In genomic region chr7:142797799-142798377, GRCh38 we compare ENCODE assay signal across 11 cellular contexts. TPM values are rescaled to one million over a fixed set of nuclear protein-coding genes. Genes with fewer than 3 reads are reported as not detected.
DNase-seq lines count a peak whose midpoint lies in the region; TF ChIP-seq lines count a peak whose summit lies in the region.
"Had no signal": no experiment of that assay in that cellular context is flagged by ENCODE, and none has a peak within 500 bp of the region (broad histone marks: within the 10 kb centered on the region; RNA-seq: fewer than 3 reads in every experiment).

No MANE protein-coding gene starts in this region.

- intact Hi-C loops in activated CD4-positive, alpha-beta T cell treated with anti-CD3 and anti-CD28 coated beads, Interleukin-2, amount 10 ng/mL, durations not matched to agents 24 days and 14 days (cut with micrococcal nuclease), result loop anchor here (1.0 to 2.0 kb wide), 3 partner anchors 8 to 183 kb away; no protein-coding TSS in a partner anchor

- H3K9me3 Mint-ChIP-seq in activated CD4-positive, alpha-beta T cell treated with anti-CD3 and anti-CD28 coated beads, Interleukin-2, amount 10 ng/mL, durations not matched to agents 24 days and 14 days, result no peaks in the 10 kb centered on the region
- H3K9me3 Mint-ChIP-seq in activated naive CD8-positive, alpha-beta T cell treated with anti-CD3 and anti-CD28 coated beads for 36 hours, result peaks cover 1% of the 10 kb centered on the region

- no peaks in the 10 kb centered on the region for H3K27me3 Mint-ChIP-seq in activated CD4-positive, alpha-beta T cell treated with anti-CD3 and anti-CD28 coated beads, Interleukin-2, amount 10 ng/mL, durations not matched to agents 24 days and 14 days
- peaks cover 5% of the 10 kb centered on the region for H3K27me3 Mint-ChIP-seq in activated naive CD8-positive, alpha-beta T cell treated with anti-CD3 and anti-CD28 coated beads for 36 hours

- H3K4me1 ChIP-seq in liver (ENCODE audit: control insufficient read depth in 4 of 4, insufficient read depth in 4 of 4, low read length in 3 of 4) (peaks cover 11 to 15% (median 14%) of the 10 kb centered on the region in 4 donors), tibial nerve (peaks cover 0 to 23% (median 8%) of the 10 kb centered on the region in 4 donors)

- WGBS in liver, result 10% methylated on average over 13 of the region's 13 CpGs
- WGBS in tibial nerve, 2 donors, result 12 to 13% methylated on average over 13 of the region's 13 CpGs

- peak overlapping the region; percentile 100 for H3K4me3 Mint-ChIP-seq in activated CD4-positive, alpha-beta T cell treated with anti-CD3 and anti-CD28 coated beads, Interleukin-2, amount 10 ng/mL, durations not matched to agents 24 days and 14 days
- peak overlapping the region; percentile 90 for H3K4me3 Mint-ChIP-seq in activated naive CD8-positive, alpha-beta T cell treated with anti-CD3 and anti-CD28 coated beads for 36 hours

- TF ChIP-seq CTCF in liver (IDR thresholded peaks at IDR 0.05; ENCODE audit: low read depth, low read length, missing input control), result no peak
- no peak for TF ChIP-seq CTCF in tibial nerve (IDR thresholded peaks at IDR 0.05)

- no peak for TF ChIP-seq POLR2A in tibial nerve (IDR thresholded peaks at IDR 0.05)

- H3K4me3 ChIP-seq in liver (ENCODE audit: low read depth in 1 of 3, low read length in 3 of 3) (peak overlapping the region in 2 of 3 donors; percentile 42 to 44), tibial nerve (peak overlapping the region in 3 of 4 donors; percentile 30 to 60 (median 40))

- no peaks in the 10 kb centered on the region for H3K36me3 ChIP-seq in liver (ENCODE audit: control insufficient read depth in 4 of 4, insufficient read depth in 3 of 4, low read depth in 1 of 4, low read length in 3 of 4)
- no peaks in the 10 kb centered on the region for H3K36me3 ChIP-seq in tibial nerve

- peak overlapping the region; percentile 59 to 63 for H3K27ac ChIP-seq in liver (ENCODE audit: low read depth in 1 of 2, low read length in 2 of 2)
- H3K27ac ChIP-seq in tibial nerve, result peak overlapping the region in 2 of 4 donors; percentile 47 to 82

- H3K4me1 Mint-ChIP-seq in activated CD4-positive, alpha-beta T cell treated with anti-CD3 and anti-CD28 coated beads, Interleukin-2, amount 10 ng/mL, durations not matched to agents 24 days and 14 days, result peaks cover 70% of the 10 kb centered on the region
- peaks cover 63% of the 10 kb centered on the region for H3K4me1 Mint-ChIP-seq in activated naive CD8-positive, alpha-beta T cell treated with anti-CD3 and anti-CD28 coated beads for 36 hours

- peak overlapping the region in 1 of 2 donors; percentile 65 for H3K9ac ChIP-seq in liver (ENCODE audit: low read depth in 1 of 2, low read length in 2 of 2)

- no peak for TF ChIP-seq EP300 in tibial nerve (IDR thresholded peaks at IDR 0.05)

- H3K27me3 ChIP-seq in liver (ENCODE audit: control insufficient read depth in 4 of 4, insufficient read depth in 4 of 4, low read length in 3 of 4), result peaks cover 0 to 11% (median 4%) of the 10 kb centered on the region in 4 donors
- H3K27me3 ChIP-seq in tibial nerve, result peaks cover 0 to 63% of the 10 kb centered on the region in 2 donors

- TF ChIP-seq RAD21 in liver (IDR thresholded peaks at IDR 0.05), result no peak

- peaks cover 88% of the 10 kb centered on the region for H3K36me3 Mint-ChIP-seq in activated CD4-positive, alpha-beta T cell treated with anti-CD3 and anti-CD28 coated beads, Interleukin-2, amount 10 ng/mL, durations not matched to agents 24 days and 14 days (ENCODE audit: low read depth)
- peaks cover 82% of the 10 kb centered on the region for H3K36me3 Mint-ChIP-seq in activated naive CD8-positive, alpha-beta T cell treated with anti-CD3 and anti-CD28 coated beads for 36 hours

- no peaks in the 10 kb centered on the region for H3K9me3 ChIP-seq in liver (ENCODE audit: control insufficient read depth in 4 of 4, low read length in 3 of 4)
- H3K9me3 ChIP-seq in tibial nerve, result no peaks in the 10 kb centered on the region

- DNase-seq in activated CD4-positive, alpha-beta T cell treated with anti-CD3 and anti-CD28 coated beads, Interleukin-2, amount 10 ng/mL, durations not matched to agents 24 days and 14 days, result peak; percentile 76
- DNase-seq in activated CD4-positive, alpha-beta T cell treated with anti-CD3 and anti-CD28 coated beads, Interleukin-2, amount 50 U/mL, for 4 hours, result no peak
- no peak for DNase-seq in activated naive CD8-positive, alpha-beta T cell treated with anti-CD3 and anti-CD28 coated beads for 36 hours
- DNase-seq in tibial nerve (ENCODE audit: low spot score in 2 of 2) (no peak), NCI-H2171 (lab: John Stamatoyannopoulos, UW) (no peak), GF-D8 (lab: John Stamatoyannopoulos, UW) (no peak), mesenteric fat pad (ENCODE audit: low spot score) (no peak)

- peak overlapping the region; percentile 99 for H3K27ac Mint-ChIP-seq in activated CD4-positive, alpha-beta T cell treated with anti-CD3 and anti-CD28 coated beads, Interleukin-2, amount 10 ng/mL, durations not matched to agents 24 days and 14 days
- peak overlapping the region; percentile 99 for H3K27ac Mint-ChIP-seq in activated naive CD8-positive, alpha-beta T cell treated with anti-CD3 and anti-CD28 coated beads for 36 hours

TF ChIP-seq in liver, 16 proteins besides CTCF, POLR2A, EP300 and RAD21 (continues in another document):
- TF ChIP-seq HNF4A (conservative IDR thresholded peaks at IDR 0.05) (no peak), HNF4G (IDR thresholded peaks at IDR 0.05) (no peak), EGR1 (IDR thresholded peaks at IDR 0.05; ENCODE audit: low read depth in 2 of 2) (no peak), YY1 (IDR thresholded peaks at IDR 0.05) (no peak), ZBTB33 (IDR thresholded peaks at IDR 0.05) (no peak), RXRA (IDR thresholded peaks at IDR 0.05) (no peak), MAX (IDR thresholded peaks at IDR 0.05) (no peak), GABPA (IDR thresholded peaks at IDR 0.05 in 1 of 2, conservative IDR thresholded peaks at IDR 0.05 in 1 of 2) (no peak), REST (IDR thresholded peaks at IDR 0.05) (no peak), JUND (IDR thresholded peaks at IDR 0.05) (no peak)

RNA-seq across cellular contexts. Expression of gene PRSS2, which starts 27.1 kb away (rescaled TPM):
- not detected in 2 replicates for total RNA-seq in activated CD4-positive, alpha-beta T cell treated with anti-CD3 and anti-CD28 coated beads, Interleukin-2, amount 10 ng/mL, durations not matched to agents 24 days and 14 days
- total RNA-seq in activated naive CD8-positive, alpha-beta T cell treated with anti-CD3 and anti-CD28 coated beads for 36 hours, result not detected
- total RNA-seq in liver, result not detected
- under 1 TPM in 1 of 2 donors, not detected in 1; 0.21 TPM for polyA plus RNA-seq in liver
- total RNA-seq in tibial nerve, result 10 to 100 TPM in 2 of 4 donors, 1 to 10 TPM in 2; 2.5 to 78.0 (median 12.0) TPM
- total RNA-seq in mesenteric fat pad, result 9.3 TPM
- total RNA-seq: epithelial cell of proximal tubule, M059J, temporal lobe had no signal

RNA-seq across cellular contexts. Expression of gene PRSS1, which starts 48.6 kb away (rescaled TPM):
- not detected in 2 replicates for total RNA-seq in activated CD4-positive, alpha-beta T cell treated with anti-CD3 and anti-CD28 coated beads, Interleukin-2, amount 10 ng/mL, durations not matched to agents 24 days and 14 days
- not detected for total RNA-seq in activated naive CD8-positive, alpha-beta T cell treated with anti-CD3 and anti-CD28 coated beads for 36 hours
- total RNA-seq in liver (not detected), tibial nerve (10 to 100 TPM in 1 of 4 donors, 1 to 10 TPM in 3; 1.7 to 51.3 (median 4.8) TPM), mesenteric fat pad (5.0 TPM)
- polyA plus RNA-seq in liver, result not detected
- total RNA-seq: epithelial cell of proximal tubule, M059J, temporal lobe had no signal

RNA-seq across cellular contexts. Expression of gene EPHB6, which starts 57.0 kb away (rescaled TPM):
- 5.9 and 7.3 TPM in 2 replicates for total RNA-seq in activated CD4-positive, alpha-beta T cell treated with anti-CD3 and anti-CD28 coated beads, Interleukin-2, amount 10 ng/mL, durations not matched to agents 24 days and 14 days
- 10 to 100 TPM in 1 of 2 experiments, 1 to 10 TPM in 1; 9.0 to 10.0 TPM for total RNA-seq in activated naive CD8-positive, alpha-beta T cell treated with anti-CD3 and anti-CD28 coated beads for 36 hours
- total RNA-seq in liver, result 1 to 10 TPM; 1.2 to 2.1 TPM
- polyA plus RNA-seq in liver, result 1 to 10 TPM; 1.9 to 4.3 TPM
- 10 to 100 TPM in 3 of 4 donors, 1 to 10 TPM in 1; 6.9 to 84.3 (median 22.1) TPM for total RNA-seq in tibial nerve
- total RNA-seq in mesenteric fat pad, result 6.3 TPM
- total RNA-seq: M059J had no signal
